8 cellular contexts compared by ENCODE assay signal in genomic region chr9:122370869-122371467, GRCh38. TPM values are rescaled to one million over a fixed set of nuclear protein-coding genes. Genes with fewer than 3 reads are reported as not detected.
DNase-seq lines count a peak whose midpoint lies in the region; ATAC-seq, FAIRE-seq and TF ChIP-seq lines count a peak whose summit lies in the region.

Gene PTGS1 (plus strand): TSS chr9:122371024. CDS start chr9:122371085, 61 bp downstream.

- H3K9me1 ChIP-seq in endothelial cell of umbilical vein (replicated peaks; ENCODE audit: control insufficient read depth, extremely low read depth, insufficient read depth, low read length): no peaks in the 10 kb centered on the region

- H3K36me3 Mint-ChIP-seq in progenitor cell of endocrine pancreas (ENCODE audit: insufficient read depth): no peaks in the 10 kb centered on the region

- H3K27ac Mint-ChIP-seq in progenitor cell of endocrine pancreas: no peak within 1 kb of the TSS

- no peak for TF ChIP-seq CTCF in AG04449 (IDR thresholded peaks at IDR 0.05; ENCODE audit: insufficient read depth, low read length, missing control alignments)
- no peak for TF ChIP-seq CTCF in GM13977 (IDR thresholded peaks at IDR 0.05; ENCODE audit: extremely low read depth, insufficient read depth, missing control alignments)
- no peak for TF ChIP-seq CTCF in endothelial cell of umbilical vein (IDR thresholded peaks at IDR 0.05; ENCODE audit: extremely low read depth in 1 of 2, insufficient read depth in 1 of 2, low read depth in 1 of 2, low read length in 2 of 2)
- no peak for TF ChIP-seq CTCF in progenitor cell of endocrine pancreas (IDR thresholded peaks at IDR 0.05; ENCODE audit: unreplicated experiment)

- CTCF ChIA-PET in AG04449 (lab: Yijun Ruan, JAX) (interaction anchor here (1.0 to 1.1 kb wide), 2 partner anchors 10 to 248 kb away, joined by 3 to 4 read pairs; no protein-coding TSS in a partner anchor), endothelial cell of umbilical vein (lab: Charles Lee) (interaction anchor here (0.7 to 2.1 kb wide), 4 partner anchors 14 to 272 kb away, joined by 3 to 7 read pairs (median 6); no protein-coding TSS in a partner anchor)

- H3K9me3 ChIP-seq in endothelial cell of umbilical vein (replicated peaks; ENCODE audit: control insufficient read depth, insufficient read depth, low read length) (no peaks in the 10 kb centered on the region), muscle layer of duodenum (ENCODE audit: control insufficient read depth in 1 of 2, low read length in 2 of 2) (no peaks in the 10 kb centered on the region)

- ATAC-seq in HG03066 (IDR thresholded peaks at IDR 0.05; ENCODE audit: low read depth, unreplicated experiment): peak; percentile 67

- intact Hi-C loops in endothelial cell of umbilical vein (cut with micrococcal nuclease): loop anchor here (5.0 kb wide), 1 partner anchor 441 kb away; no protein-coding TSS in a partner anchor

- in situ Hi-C loops in GM13977 (cut with MboI; ENCODE audit: low pct_unique_long_range_greater_than_20kb, low sequenced_read_pairs, unreplicated experiment): no loop called here

- H3K9ac ChIP-seq in endothelial cell of umbilical vein (replicated peaks; ENCODE audit: extremely low read depth, insufficient read depth, low read length): no peak within 1 kb of the TSS

- peak; percentile 50 for TF ChIP-seq POLR2A in endothelial cell of umbilical vein (IDR thresholded peaks at IDR 0.05; ENCODE audit: low read depth, low read length)

- H3K27me3 Mint-ChIP-seq in progenitor cell of endocrine pancreas: peaks cover 58% of the 10 kb centered on the region

- dilution Hi-C loops in endothelial cell of umbilical vein (cut with MboI; ENCODE audit: extremely low pct_ligation_motif_present, low sequenced_read_pairs): loop anchor here (25.0 kb wide), 1 partner anchor 259 kb away; no protein-coding TSS in a partner anchor

- H3K4me2 ChIP-seq in endothelial cell of umbilical vein (ENCODE audit: insufficient read depth, low read length): peak within 1 kb of the TSS; percentile 75

- no peaks in the 10 kb centered on the region for H3K79me2 ChIP-seq in endothelial cell of umbilical vein (ENCODE audit: control insufficient read depth, insufficient read depth, low read length)

- POLR2A ChIA-PET in AG04449 (lab: Yijun Ruan, JAX) (no interaction called here), endothelial cell of umbilical vein (lab: Charles Lee) (no interaction called here)

- H2AFZ ChIP-seq in endothelial cell of umbilical vein (ENCODE audit: low read depth, low read length): peak within 1 kb of the TSS; percentile 84

- H3K9me3 Mint-ChIP-seq in progenitor cell of endocrine pancreas (ENCODE audit: low read depth): no peaks in the 10 kb centered on the region

- peak within 1 kb of the TSS; percentile 43 for H3K4me3 ChIP-seq in AG04449 (ENCODE audit: low read depth, low read length)
- H3K4me3 ChIP-seq in endothelial cell of umbilical vein (replicated peaks in 1 of 3; ENCODE audit: insufficient read depth in 1 of 3, low read depth in 1 of 3, low read length in 3 of 3): peak within 1 kb of the TSS; percentile 42 to 49 (median 48)
- H3K4me3 ChIP-seq in muscle layer of duodenum (ENCODE audit: low read depth in 1 of 2, low read length in 2 of 2): peak within 1 kb of the TSS; percentile 53 to 73

- TSS peak; percentile 79 for BruUV-seq in endothelial cell of umbilical vein (replicated peaks; lab: Mats Ljungman, UMichigan)

- no peak within 1 kb of the TSS for H3K4me3 Mint-ChIP-seq in progenitor cell of endocrine pancreas (ENCODE audit: low read depth)

- peak; percentile 53 for FAIRE-seq in endothelial cell of umbilical vein (lab: Jason Lieb, UNC)

- H3K27me3 ChIP-seq in endothelial cell of umbilical vein (ENCODE audit: control insufficient read depth in 2 of 2, insufficient read depth in 2 of 2, low read length in 2 of 2): no peaks in the 10 kb centered on the region
- no peaks in the 10 kb centered on the region for H3K27me3 ChIP-seq in muscle layer of duodenum (ENCODE audit: low read depth, low read length)

- H3K4me1 Mint-ChIP-seq in progenitor cell of endocrine pancreas (ENCODE audit: low read depth): peaks cover 7% of the 10 kb centered on the region

- peaks cover 21% of the 10 kb centered on the region for H3K4me1 ChIP-seq in endothelial cell of umbilical vein (ENCODE audit: control insufficient read depth, extremely low read depth, insufficient read depth, low read length)
- H3K4me1 ChIP-seq in muscle layer of duodenum (ENCODE audit: control insufficient read depth in 1 of 2, insufficient read depth in 2 of 2, low read length in 2 of 2): peaks cover 15 to 35% of the 10 kb centered on the region in 2 donors

- H3K27ac ChIP-seq in endothelial cell of umbilical vein (ENCODE audit: insufficient read depth, low read depth, low read length) (no peak within 1 kb of the TSS), muscle layer of duodenum (ENCODE audit: low read length) (no peak within 1 kb of the TSS)

- H4K20me1 ChIP-seq in endothelial cell of umbilical vein (replicated peaks; ENCODE audit: control insufficient read depth, extremely low read depth, insufficient read depth, low read length): no peaks in the 10 kb centered on the region

- H3K36me3 ChIP-seq in endothelial cell of umbilical vein (ENCODE audit: control insufficient read depth in 2 of 2, extremely low read depth in 1 of 2, insufficient read depth in 2 of 2, low read length in 2 of 2) (no peaks in the 10 kb centered on the region), muscle layer of duodenum (ENCODE audit: control insufficient read depth in 1 of 2, insufficient read depth in 2 of 2, low read length in 2 of 2) (no peaks in the 10 kb centered on the region)

- DNase-seq in AG04449 (ENCODE audit: low read depth, low spot score) (no peak), GM13977 (ENCODE audit: low spot score) (peak; percentile 61), RPMI7951 (ENCODE audit: low read depth) (peak; percentile 43), endothelial cell of umbilical vein (ENCODE audit: low read depth, low spot score) (peak; percentile 43), progenitor cell of endocrine pancreas (ENCODE audit: low spot score, unreplicated experiment) (no peak), middle frontal gyrus (ENCODE audit: extremely low spot score, low spot score) (no peak)

TF ChIP-seq in endothelial cell of umbilical vein, 7 proteins besides CTCF, POLR2A, EP300 and RAD21:
- TF ChIP-seq MAX (IDR thresholded peaks at IDR 0.05; ENCODE audit: insufficient read depth, insufficient read length) (no peak), EZH2 (IDR thresholded peaks at IDR 0.05; ENCODE audit: borderline replicate concordance, low read depth, low read length, severe bottlenecking) (no peak), POLR2AphosphoS5 (IDR thresholded peaks at IDR 0.05; ENCODE audit: insufficient read depth, low read depth, low read length) (peak; percentile 21)

RNA-seq across cellular contexts. Expression of gene PTGS1, which starts in this region (rescaled TPM):
- 10.1 and 11.5 TPM in 2 replicates for total RNA-seq in RPMI7951 (2014; rRNA removed; shearing (Covaris generic))
- total RNA-seq in endothelial cell of umbilical vein: 14.6 and 45.2 TPM in 2 replicates
- 37.6 and 43.9 TPM in 2 replicates for polyA plus RNA-seq in endothelial cell of umbilical vein
- polyA plus RNA-seq in endothelial cell of umbilical vein (2011; cell fraction: cytosol; rRNA removed): 27.8 and 31.2 TPM in 2 replicates
- 30.7 and 40.6 TPM in 2 replicates for polyA plus RNA-seq in endothelial cell of umbilical vein (2011; cell fraction: nucleus; rRNA removed)
- polyA plus RNA-seq in endothelial cell of umbilical vein (2012): 43.2 and 61.0 TPM in 2 replicates
- 37.7 and 53.6 TPM in 2 replicates for polyA minus RNA-seq in endothelial cell of umbilical vein
- polyA minus RNA-seq in endothelial cell of umbilical vein (2011; cell fraction: cytosol; rRNA and poly(A)+ RNA removed): 3.9 TPM
- polyA minus RNA-seq in endothelial cell of umbilical vein (2011; cell fraction: nucleus; rRNA and poly(A)+ RNA removed): 8.8 and 9.8 TPM in 2 replicates
- total RNA-seq in progenitor cell of endocrine pancreas: 0.07 and 0.22 TPM in 2 replicates

Comparison
In these comparisons a context has a peak if more than half of its experiments do, and no peak if none do; other contexts are left out.
1. DNase-seq: peak in GM13977 (single experiment), RPMI7951 (single experiment) and endothelial cell of umbilical vein (single experiment); none in AG04449 (single experiment), progenitor cell of endocrine pancreas (single experiment) and middle frontal gyrus (single experiment).
2. Peak in every context shown above with its lines, with median percentiles within 50 percentile points of each other: H3K4me3 ChIP-seq.